13 cellular contexts compared by ENCODE assay signal in genomic region chr6:33746651-33747100, GRCh38. TPM values are rescaled to one million over a fixed set of nuclear protein-coding genes. Genes with fewer than 3 reads are reported as not detected.
DNase-seq lines count a peak whose midpoint lies in the region; ATAC-seq, FAIRE-seq and TF ChIP-seq lines count a peak whose summit lies in the region.
"Had no signal": no experiment of that assay in that cellular context is flagged by ENCODE, and none has a peak within 500 bp of the region (broad histone marks: within the 10 kb centered on the region; RNA-seq: fewer than 3 reads in every experiment).

TSS of gene IP6K3 (minus strand) at chr6:33746905. CDS start at chr6:33735476, 11,429 bp downstream.

- ATAC-seq in HG02678 (IDR thresholded peaks at IDR 0.05; ENCODE audit: unreplicated experiment) = no peak

- no peak for TF ChIP-seq POLR2A in H54 (IDR thresholded peaks at IDR 0.05; ENCODE audit: low read depth, low read length)

- no peak for FAIRE-seq in H54 (lab: Jason Lieb, UNC)

- TF ChIP-seq CTCF in cardiac fibroblast (IDR thresholded peaks at IDR 0.05; ENCODE audit: low read depth, low read length) = no peak

- in situ Hi-C loops in G401 (cut with HindIII; ENCODE audit: low sequenced_read_pairs) = no loop called here

- H3K4me3 ChIP-seq in cardiac fibroblast (replicated peaks in 1 of 2; ENCODE audit: low read depth in 2 of 2, low read length in 2 of 2) = peak within 1 kb of the TSS; percentile 1 to 21

- no peak for DNase-seq in G401 (ENCODE audit: low spot score)
- DNase-seq in cardiac fibroblast (ENCODE audit: low read depth in 2 of 2) = no peak
- peak; percentile 71 for DNase-seq in inferior parietal cortex (ENCODE audit: extremely low spot score)
- peak; percentile 69 for DNase-seq in retina
- DNase-seq in T-helper 1 cell = no peak
- DNase-seq in NCI-H1105 (lab: John Stamatoyannopoulos, UW) = no peak
- DNase-seq in H54 (ENCODE audit: insufficient read length, low spot score) = no peak
- DNase-seq: activated gamma-delta T cell treated with Interleukin-2 at 50 U/mL for 16 hours, COR-L47, NCI-H1694, SW 1271 had no signal

RNA-seq across cellular contexts. Expression of gene IP6K3, which starts in this region (rescaled TPM):
- total RNA-seq in G401 (2014; rRNA removed; shearing (Covaris generic)) = 42.6 and 51.1 TPM in 2 replicates
- total RNA-seq: glomerular endothelial cell had no signal

Comparison
In these comparisons a context has a peak if more than half of its experiments do, and no peak if none do; other contexts are left out.
1. DNase-seq: peak in inferior parietal cortex (single experiment) and retina (single experiment); none in G401 (single experiment), cardiac fibroblast (0 of 2), T-helper 1 cell (0 of 5), NCI-H1105 (single experiment) and H54 (single experiment).